9 cellular contexts compared by ENCODE assay signal in genomic region chr6:96186094-96186493, GRCh38.
"Had no signal": no experiment of that assay in that cellular context is flagged by ENCODE, and none has a peak within 500 bp of the region (broad histone marks: within the 10 kb centered on the region; RNA-seq: fewer than 3 reads in every experiment).

No MANE protein-coding gene starts in this region.

- H3K36me3 ChIP-seq: HAP-1 had no signal

- H3K4me2 ChIP-seq: KMS-11 had no signal

- FAIRE-seq: HepG2 had no signal

- H3K9ac ChIP-seq: GM23248, KMS-11 had no signal

- H3K27ac ChIP-seq: GM23248, KMS-11 had no signal

- H3K27me3 Mint-ChIP-seq: IgD-negative memory B cell had no signal

- H3K4me1 Mint-ChIP-seq: IgD-negative memory B cell had no signal

- H3K4me3 ChIP-seq: GM23248, HAP-1 had no signal

- H3K4me3 Mint-ChIP-seq: HFFc6, IgD-negative memory B cell had no signal

- H3K36me3 Mint-ChIP-seq: IgD-negative memory B cell had no signal

- ATAC-seq: HCT116, HepG2 had no signal

- H2AFZ ChIP-seq: GM23248 had no signal

- DNase-seq: GM23248, H7, HFFc6, KBM-7 had no signal

- H3K27ac Mint-ChIP-seq: HFFc6, IgD-negative memory B cell had no signal
